ENCODE assay signal across 12 cellular contexts in the genomic region with DNA sequence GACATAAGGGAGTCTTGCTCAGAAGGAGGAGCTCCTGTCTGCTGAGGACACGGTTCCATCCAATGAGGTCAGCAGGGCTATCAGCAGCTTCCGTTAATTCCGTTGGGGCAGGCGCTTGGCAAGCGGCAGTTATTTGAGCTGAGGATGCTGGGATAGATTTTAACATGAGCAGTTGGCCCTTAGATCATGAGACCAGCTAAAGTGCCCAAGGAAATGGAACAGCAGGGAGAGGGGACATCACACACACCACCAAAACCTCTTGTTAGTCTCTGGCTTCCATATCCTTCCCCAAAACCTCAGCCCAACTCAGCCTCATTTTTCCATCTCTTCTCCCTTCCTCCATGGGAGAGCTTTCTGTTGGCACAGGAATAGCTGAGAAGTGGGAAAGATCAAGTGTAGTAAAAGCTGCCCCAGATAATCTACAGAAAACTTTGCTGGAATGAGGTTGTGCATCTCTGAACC.
"Had no signal": no experiment of that assay in that cellular context is flagged by ENCODE, and none has a peak within 500 bp of the region (broad histone marks: within the 10 kb centered on the region; RNA-seq: fewer than 3 reads in every experiment).

No MANE protein-coding gene starts in this region.

- H3K4me1 ChIP-seq: body of pancreas had no signal

- H3K27ac ChIP-seq: body of pancreas had no signal

- ATAC-seq: body of pancreas; effector memory CD8-positive, alpha-beta T cell; T-cell had no signal

- H3K4me3 Mint-ChIP-seq: activated CD4-positive, alpha-beta memory T cell treated with anti-CD3 and anti-CD28 coated beads, Interleukin-2, amount 10 ng/mL, durations not matched to agents 7 days and 5 days; activated naive CD4-positive, alpha-beta T cell treated with anti-CD3 and anti-CD28 coated beads for 36 hours; dendritic cell treated with granulocyte-macrophage colony-stimulating factor and Interleukin-4, amounts not matched to agents 40 ng/mL and 50 ng/mL, for 4 days; effector memory CD8-positive, alpha-beta T cell; T-cell had no signal

- H3K27me3 ChIP-seq: body of pancreas had no signal

- H3K9me3 Mint-ChIP-seq: activated CD4-positive, alpha-beta memory T cell treated with anti-CD3 and anti-CD28 coated beads, Interleukin-2, amount 10 ng/mL, durations not matched to agents 7 days and 5 days; activated naive CD4-positive, alpha-beta T cell treated with anti-CD3 and anti-CD28 coated beads for 36 hours; dendritic cell treated with granulocyte-macrophage colony-stimulating factor and Interleukin-4, amounts not matched to agents 40 ng/mL and 50 ng/mL, for 4 days; effector memory CD8-positive, alpha-beta T cell; T-cell had no signal

- H3K9me3 ChIP-seq: body of pancreas had no signal

- H3K27ac Mint-ChIP-seq: activated CD4-positive, alpha-beta memory T cell treated with anti-CD3 and anti-CD28 coated beads, Interleukin-2, amount 10 ng/mL, durations not matched to agents 7 days and 5 days; activated naive CD4-positive, alpha-beta T cell treated with anti-CD3 and anti-CD28 coated beads for 36 hours; dendritic cell treated with granulocyte-macrophage colony-stimulating factor and Interleukin-4, amounts not matched to agents 40 ng/mL and 50 ng/mL, for 4 days; T-cell had no signal

- H3K4me3 ChIP-seq: body of pancreas had no signal

- H3K36me3 Mint-ChIP-seq: T-cell had no signal

- DNase-seq: activated CD4-positive, alpha-beta memory T cell treated with anti-CD3 and anti-CD28 coated beads, Interleukin-2, amount 10 ng/mL, durations not matched to agents 7 days and 5 days; activated CD4-positive, alpha-beta T cell treated with anti-CD3 and anti-CD28 coated beads for 1 hour; body of pancreas; cerebellar nuclear complex; effector memory CD8-positive, alpha-beta T cell; hypothalamus; stimulated activated CD4-positive, alpha-beta T cell treated with anti-CD3 and anti-CD28 coated beads, Interleukin-15, amount 100 ng/mL, for 24 hours; stimulated activated CD4-positive, alpha-beta T cell treated with anti-CD3 and anti-CD28 coated beads, Interleukin-4, amount 100 ng/mL, for 24 hours; T-cell; T1000 had no signal
